Comparison of ENCODE assay signal across 9 cellular contexts in genomic region chr6:4607026-4607704, GRCh38.
DNase-seq lines count a peak whose midpoint lies in the region; ATAC-seq and TF ChIP-seq lines count a peak whose summit lies in the region.
"Had no signal": no experiment of that assay in that cellular context is flagged by ENCODE, and none has a peak within 500 bp of the region (broad histone marks: within the 10 kb centered on the region; RNA-seq: fewer than 3 reads in every experiment).

No MANE protein-coding gene starts in this region.

- DNase-seq in Daoy (ENCODE audit: low read depth) (peak; percentile 88), NCI-H446 (lab: John Stamatoyannopoulos, UW) (peak; percentile 93 to 96), dermis microvascular lymphatic vessel endothelial cell (ENCODE audit: low read depth in 2 of 2) (peak; percentile 90 to 94), occipital lobe (lab: John Stamatoyannopoulos, UW) (peak; percentile 48), MM.1S (no peak)
- no peak for DNase-seq in activated T-cell treated with anti-CD3 and anti-CD28 coated beads, Interleukin-2, amount 50 U/mL, for 4 hours
- DNase-seq: heart left ventricle had no signal

- no peaks in the 10 kb centered on the region for H3K36me3 Mint-ChIP-seq in activated T-cell treated with anti-CD3 and anti-CD28 coated beads, Interleukin-2, amount 50 U/mL, for 4 hours (ENCODE audit: insufficient read depth)

- H3K4me3 ChIP-seq in MM.1S (ENCODE audit: low read length) = no peak overlapping the region
- H3K4me3 ChIP-seq: heart left ventricle had no signal

- no peaks in the 10 kb centered on the region for H3K27me3 ChIP-seq in MM.1S (replicated peaks; ENCODE audit: insufficient read depth, low read length)
- H3K27me3 ChIP-seq: heart left ventricle had no signal

- H3K4me2 ChIP-seq in MM.1S (ENCODE audit: low read depth, low read length) = no peak overlapping the region

- no peaks in the 10 kb centered on the region for H4K20me1 ChIP-seq in MM.1S (ENCODE audit: insufficient read depth, low read length)

- H3K27me3 Mint-ChIP-seq in activated T-cell treated with anti-CD3 and anti-CD28 coated beads, Interleukin-2, amount 50 U/mL, for 4 hours (ENCODE audit: low read depth) = no peaks in the 10 kb centered on the region

- H3K9me3 Mint-ChIP-seq in activated T-cell treated with anti-CD3 and anti-CD28 coated beads, Interleukin-2, amount 50 U/mL, for 4 hours = no peaks in the 10 kb centered on the region

- no peaks in the 10 kb centered on the region for H3K9me3 ChIP-seq in MM.1S (replicated peaks; ENCODE audit: insufficient read depth, low read length)
- H3K9me3 ChIP-seq: heart left ventricle had no signal

- no peaks in the 10 kb centered on the region for H3K79me2 ChIP-seq in MM.1S (ENCODE audit: low read length)

- no peaks in the 10 kb centered on the region for H3K4me1 ChIP-seq in MM.1S (ENCODE audit: low read length)

- no peaks in the 10 kb centered on the region for H3K36me3 ChIP-seq in MM.1S (replicated peaks; ENCODE audit: insufficient read depth, low read length)
- H3K36me3 ChIP-seq: heart left ventricle had no signal

- ATAC-seq in GM18861 (IDR thresholded peaks at IDR 0.05; ENCODE audit: unreplicated experiment) (no peak), HG03025 (IDR thresholded peaks at IDR 0.05; ENCODE audit: low FRiP score, unreplicated experiment) (no peak)
- ATAC-seq in activated T-cell treated with anti-CD3 and anti-CD28 coated beads, Interleukin-2, amount 50 U/mL, for 4 hours = no peak

- H3F3A ChIP-seq in MM.1S (ENCODE audit: insufficient read depth, low read length) = no peaks in the 10 kb centered on the region

- H3K4me1 Mint-ChIP-seq in activated T-cell treated with anti-CD3 and anti-CD28 coated beads, Interleukin-2, amount 50 U/mL, for 4 hours (ENCODE audit: low read depth) = peaks cover 17% of the 10 kb centered on the region

- H2AFZ ChIP-seq in MM.1S (ENCODE audit: low read length) = no peak overlapping the region

- TF ChIP-seq CTCF in MM.1S (IDR thresholded peaks at IDR 0.05; ENCODE audit: low read length) = no peak

- H3K27ac ChIP-seq in MM.1S (ENCODE audit: low read length) = no peak overlapping the region
- H3K27ac ChIP-seq: heart left ventricle had no signal

- H3K9ac ChIP-seq in MM.1S (ENCODE audit: low read length) = no peak overlapping the region

- no peaks in the 10 kb centered on the region for H3K9me2 ChIP-seq in MM.1S (replicated peaks; ENCODE audit: insufficient read depth, low read length)

- no peak overlapping the region for H3K4me3 Mint-ChIP-seq in activated T-cell treated with anti-CD3 and anti-CD28 coated beads, Interleukin-2, amount 50 U/mL, for 4 hours

Comparison
In these comparisons a context has a peak if more than half of its experiments do, and no peak if none do; other contexts are left out.
1. DNase-seq: peak in Daoy (single experiment), NCI-H446 (2 of 2), dermis microvascular lymphatic vessel endothelial cell (2 of 2) and occipital lobe (single experiment); none in MM.1S (single experiment) and activated T-cell treated with anti-CD3 and anti-CD28 coated beads, Interleukin-2, amount 50 U/mL, for 4 hours (single experiment).